9 cellular contexts compared by ENCODE assay signal in the genomic region with DNA sequence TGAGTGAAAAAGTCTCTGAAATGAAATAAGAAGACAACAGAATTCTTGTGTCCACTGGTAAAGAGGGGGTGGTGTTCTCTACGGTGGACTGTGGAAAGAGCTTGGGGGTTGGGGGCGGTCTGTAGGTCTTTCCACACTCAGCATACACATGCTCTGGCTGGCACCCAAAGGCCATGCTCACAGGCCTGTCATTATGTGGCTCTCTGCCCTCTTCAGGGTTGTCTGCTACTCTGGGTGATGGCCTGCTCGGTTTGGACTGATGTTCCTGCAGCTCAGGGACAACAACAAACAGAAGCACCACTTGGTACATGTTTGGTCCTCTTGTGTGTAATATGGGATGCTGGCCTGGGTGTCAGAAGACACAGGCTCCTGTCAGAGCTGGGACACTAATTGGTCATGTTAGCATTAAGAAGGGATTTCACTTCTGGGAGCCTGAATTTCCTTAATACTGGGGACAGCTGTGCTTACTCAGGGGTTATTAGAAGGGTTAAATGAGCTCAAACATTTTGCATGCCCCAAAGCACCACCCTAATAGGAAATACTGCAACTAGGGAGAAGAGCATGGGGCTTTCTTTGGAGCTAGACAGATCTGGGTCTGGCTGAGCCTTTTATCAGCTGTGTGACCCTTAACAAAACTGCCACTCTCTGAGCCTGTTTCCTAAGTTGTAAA. TPM values are rescaled to one million over a fixed set of nuclear protein-coding genes. Genes with fewer than 3 reads are reported as not detected.
DNase-seq lines count a peak whose midpoint lies in the region; ATAC-seq, FAIRE-seq and TF ChIP-seq lines count a peak whose summit lies in the region.
"Had no signal": no experiment of that assay in that cellular context is flagged by ENCODE, and none has a peak within 500 bp of the region (broad histone marks: within the 10 kb centered on the region; RNA-seq: fewer than 3 reads in every experiment).

No MANE protein-coding gene starts in this region.

- H4K20me1 ChIP-seq in HepG2 (ENCODE audit: insufficient read depth, low read length): 0 out of 2 replicates have a peak, but pooled peaks cover 11% of the 10 kb centered on the region

- CTCF ChIA-PET in HepG2 (lab: Yijun Ruan, JAX; ENCODE audit: low intra/inter-chr PET ratio, low total read pairs): interaction anchor here (1.4 to 3.4 kb wide), 2 partner anchors 25 to 137 kb away, joined by 3 to 53 read pairs; no protein-coding TSS in a partner anchor

- ATAC-seq in HepG2 (peak; percentile 84), GM18517 (IDR thresholded peaks at IDR 0.05; ENCODE audit: unreplicated experiment) (no peak), foreskin keratinocyte (no peak)

- peaks cover 44% of the 10 kb centered on the region for H3K79me2 ChIP-seq in HepG2 (ENCODE audit: insufficient read depth, low read length)

- H3K27ac ChIP-seq in brain microvascular endothelial cell: peak overlapping the region; percentile 45
- H3K27ac ChIP-seq in HepG2 (ENCODE audit: extremely low read length, insufficient read depth, low read length): peak overlapping the region; percentile 73
- no peak overlapping the region for H3K27ac ChIP-seq in foreskin keratinocyte

- TF ChIP-seq CTCF in brain microvascular endothelial cell (IDR thresholded peaks at IDR 0.05; ENCODE audit: low read depth, low read length, missing control alignments) (no peak), HepG2 (CRISPR knock-in tag; IDR thresholded peaks at IDR 0.05) (no peak), foreskin keratinocyte (conservative IDR thresholded peaks at IDR 0.05) (no peak)

- H3K36me3 ChIP-seq in brain microvascular endothelial cell (replicated peaks) (peaks cover 8% of the 10 kb centered on the region), HepG2 (replicated peaks in 1 of 2; ENCODE audit: control insufficient read depth in 1 of 2, insufficient read depth in 2 of 2, low read length in 2 of 2) (peaks cover 9 to 15% of the 10 kb centered on the region in 2 experiments; a peak in 4 of 5 replicates)

- H3K4me3 ChIP-seq in brain microvascular endothelial cell (ENCODE audit: low read depth, low read length) (no peak overlapping the region), HepG2 (replicated peaks in 1 of 3; ENCODE audit: insufficient read depth in 1 of 3, low read depth in 2 of 3, low read length in 3 of 3) (no peak overlapping the region)

- no peak for TF ChIP-seq RAD21 in HepG2 (CRISPR knock-in tag; IDR thresholded peaks at IDR 0.05)

- no peak overlapping the region; the same call in 1 of the 2 replicates for H3K9ac ChIP-seq in HepG2 (ENCODE audit: insufficient read depth, low read depth, low read length)

- in situ Hi-C loops in brain microvascular endothelial cell (cut with HindIII; ENCODE audit: low pct_ligation_motif_present, low sequenced_read_pairs): no loop called here
- in situ Hi-C loops in HepG2 (cut with HindIII; ENCODE audit: extremely low pct_ligation_motif_present, low pct_unique_long_range_greater_than_20kb): loop anchor here (5.0 kb wide), 1 partner anchor 61 kb away; no protein-coding TSS in a partner anchor

- FAIRE-seq in HepG2 (lab: Jason Lieb, UNC): no peak

- no TSS peak for BruUV-seq in HepG2 (replicated peaks; lab: Mats Ljungman, UMichigan)

- no peaks in the 10 kb centered on the region for H3K27me3 ChIP-seq in brain microvascular endothelial cell (replicated peaks)
- no peaks in the 10 kb centered on the region for H3K27me3 ChIP-seq in HepG2 (ENCODE audit: control insufficient read depth in 1 of 2, insufficient read depth in 2 of 2, low read length in 2 of 2)
- H3K27me3 ChIP-seq in foreskin keratinocyte: no peaks in the 10 kb centered on the region

- no peak for TF ChIP-seq POLR2A in HepG2 (IDR thresholded peaks at IDR 0.05; ENCODE audit: insufficient read depth in 1 of 2, low read depth in 2 of 2, low read length in 2 of 2)

- H3K9me3 ChIP-seq in HepG2 (ENCODE audit: low read length): no peaks in the 10 kb centered on the region

- peak; percentile 55 for DNase-seq in LHCN-M2 (ENCODE audit: low read depth)
- no peak for DNase-seq in brain microvascular endothelial cell
- peak; percentile 76 for DNase-seq in HepG2 (ENCODE audit: low spot score)
- DNase-seq in superior temporal gyrus (ENCODE audit: extremely low spot score): peak; percentile 52
- DNase-seq in 8988T: no peak
- DNase-seq in NCI-H187 (lab: John Stamatoyannopoulos, UW): no peak
- no peak for DNase-seq in foreskin keratinocyte
- DNase-seq: activated CD4-positive, alpha-beta T cell treated with anti-CD3 and anti-CD28 coated beads for 4 hours had no signal

- POLR2A ChIA-PET in HepG2 (lab: Yijun Ruan, JAX): interaction anchor here (0.9 to 1.6 kb wide), 6 partner anchors 14 to 191 kb away, joined by 3 to 6 read pairs (median 4); a partner anchor contains a TSS

- no peak overlapping the region for H3K4me2 ChIP-seq in HepG2 (ENCODE audit: low read depth, low read length)

- intact Hi-C loops in HepG2 (cut with micrococcal nuclease; ENCODE audit: unreplicated experiment): loop anchor here (10.0 kb wide), 1 partner anchor 428 kb away; a partner anchor contains a TSS

- no peak overlapping the region for H2AFZ ChIP-seq in HepG2 (ENCODE audit: low read length)

- peaks cover 54% of the 10 kb centered on the region for H3K4me1 ChIP-seq in HepG2 (ENCODE audit: insufficient read depth, low read length)
- peaks cover 14% of the 10 kb centered on the region for H3K4me1 ChIP-seq in foreskin keratinocyte

- TF ChIP-seq EP300 in HepG2 (IDR thresholded peaks at IDR 0.05; ENCODE audit: low read depth in 2 of 2, low read length in 2 of 2) (no peak), HepG2 (CRISPR knock-in tag; IDR thresholded peaks at IDR 0.05; ENCODE audit: borderline replicate concordance) (no peak)

- 33% methylated on average over 2 of the region's 3 CpGs for WGBS in HepG2 (ENCODE audit: low lambda C conversion rate)

TF ChIP-seq in HepG2, 621 proteins besides CTCF, POLR2A, EP300 and RAD21 (continues in another document):
- TF ChIP-seq, protein P1, sequence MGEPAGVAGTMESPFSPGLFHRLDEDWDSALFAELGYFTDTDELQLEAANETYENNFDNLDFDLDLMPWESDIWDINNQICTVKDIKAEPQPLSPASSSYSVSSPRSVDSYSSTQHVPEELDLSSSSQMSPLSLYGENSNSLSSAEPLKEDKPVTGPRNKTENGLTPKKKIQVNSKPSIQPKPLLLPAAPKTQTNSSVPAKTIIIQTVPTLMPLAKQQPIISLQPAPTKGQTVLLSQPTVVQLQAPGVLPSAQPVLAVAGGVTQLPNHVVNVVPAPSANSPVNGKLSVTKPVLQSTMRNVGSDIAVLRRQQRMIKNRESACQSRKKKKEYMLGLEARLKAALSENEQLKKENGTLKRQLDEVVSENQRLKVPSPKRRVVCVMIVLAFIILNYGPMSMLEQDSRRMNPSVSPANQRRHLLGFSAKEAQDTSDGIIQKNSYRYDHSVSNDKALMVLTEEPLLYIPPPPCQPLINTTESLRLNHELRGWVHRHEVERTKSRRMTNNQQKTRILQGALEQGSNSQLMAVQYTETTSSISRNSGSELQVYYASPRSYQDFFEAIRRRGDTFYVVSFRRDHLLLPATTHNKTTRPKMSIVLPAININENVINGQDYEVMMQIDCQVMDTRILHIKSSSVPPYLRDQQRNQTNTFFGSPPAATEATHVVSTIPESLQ (CRISPR knock-in tag; conservative IDR thresholded peaks at IDR 0.05): no peak
- TF ChIP-seq, protein P2, sequence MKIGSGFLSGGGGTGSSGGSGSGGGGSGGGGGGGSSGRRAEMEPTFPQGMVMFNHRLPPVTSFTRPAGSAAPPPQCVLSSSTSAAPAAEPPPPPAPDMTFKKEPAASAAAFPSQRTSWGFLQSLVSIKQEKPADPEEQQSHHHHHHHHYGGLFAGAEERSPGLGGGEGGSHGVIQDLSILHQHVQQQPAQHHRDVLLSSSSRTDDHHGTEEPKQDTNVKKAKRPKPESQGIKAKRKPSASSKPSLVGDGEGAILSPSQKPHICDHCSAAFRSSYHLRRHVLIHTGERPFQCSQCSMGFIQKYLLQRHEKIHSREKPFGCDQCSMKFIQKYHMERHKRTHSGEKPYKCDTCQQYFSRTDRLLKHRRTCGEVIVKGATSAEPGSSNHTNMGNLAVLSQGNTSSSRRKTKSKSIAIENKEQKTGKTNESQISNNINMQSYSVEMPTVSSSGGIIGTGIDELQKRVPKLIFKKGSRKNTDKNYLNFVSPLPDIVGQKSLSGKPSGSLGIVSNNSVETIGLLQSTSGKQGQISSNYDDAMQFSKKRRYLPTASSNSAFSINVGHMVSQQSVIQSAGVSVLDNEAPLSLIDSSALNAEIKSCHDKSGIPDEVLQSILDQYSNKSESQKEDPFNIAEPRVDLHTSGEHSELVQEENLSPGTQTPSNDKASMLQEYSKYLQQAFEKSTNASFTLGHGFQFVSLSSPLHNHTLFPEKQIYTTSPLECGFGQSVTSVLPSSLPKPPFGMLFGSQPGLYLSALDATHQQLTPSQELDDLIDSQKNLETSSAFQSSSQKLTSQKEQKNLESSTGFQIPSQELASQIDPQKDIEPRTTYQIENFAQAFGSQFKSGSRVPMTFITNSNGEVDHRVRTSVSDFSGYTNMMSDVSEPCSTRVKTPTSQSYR (CRISPR knock-in tag; IDR thresholded peaks at IDR 0.05; ENCODE audit: borderline replicate concordance): peak; percentile 54; the same call in 1 of the 2 replicates

RNA-seq across cellular contexts. Expression of a gene that starts 32.8 kb away (rescaled TPM):
- 1.5 and 2.1 TPM in 2 replicates for total RNA-seq in LHCN-M2 (2014; rRNA removed)
- polyA plus RNA-seq in LHCN-M2 (2012): 8.2 TPM
- not detected in 2 replicates for total RNA-seq in HepG2 (2016; rRNA removed; fragmentation: Illumina TruSeq; extraction: Trizol)
- not detected in 2 replicates for total RNA-seq in HepG2 (2016; cell fraction: cytosol; rRNA removed; fragmentation: Illumina TruSeq; extraction: Trizol; ENCODE audit: low read depth)
- total RNA-seq in HepG2 (2016; cell fraction: insoluble cytoplasmic fraction; rRNA removed; fragmentation: Illumina TruSeq; extraction: Trizol): not detected in 2 replicates
- not detected in 2 replicates for total RNA-seq in HepG2 (2016; cell fraction: membrane; rRNA removed; fragmentation: Illumina TruSeq; extraction: Trizol)
- not detected in 2 replicates for total RNA-seq in HepG2 (2016; cell fraction: nucleus; rRNA removed; fragmentation: Illumina TruSeq; extraction: Trizol)
- 0.07 and 0.12 TPM in 2 replicates for polyA plus RNA-seq in HepG2 (2011; rRNA removed)
- polyA plus RNA-seq in HepG2 (2011; cell fraction: cytosol; rRNA removed): 0.07 and 0.08 TPM in 2 replicates
- polyA plus RNA-seq in HepG2 (2011; cell fraction: nucleus; rRNA removed): 0.14 and 0.16 TPM in 2 replicates
- not detected in 2 replicates for polyA plus RNA-seq in HepG2 (2012)
- not detected in 2 replicates for polyA plus RNA-seq in HepG2 (2016; cell fraction: cytosol; fragmentation: Illumina TruSeq; extraction: Trizol; ENCODE audit: low read depth)
- 0.10 TPM in 1 of 2 replicates, not detected in the other for polyA plus RNA-seq in HepG2 (2016; cell fraction: insoluble cytoplasmic fraction; fragmentation: Illumina TruSeq; extraction: Trizol; ENCODE audit: low read depth)
- not detected in 2 replicates for polyA plus RNA-seq in HepG2 (2016; cell fraction: membrane; fragmentation: Illumina TruSeq; extraction: Trizol; ENCODE audit: low read depth)
- not detected in 2 replicates for polyA plus RNA-seq in HepG2 (2016; cell fraction: nucleus; fragmentation: Illumina TruSeq; extraction: Trizol; ENCODE audit: insufficient read depth, low read depth)
- 0.26 and 2.7 TPM in 2 replicates for polyA minus RNA-seq in HepG2 (2011; rRNA and poly(A)+ RNA removed; ENCODE audit: low replicate concordance)
- not detected in 2 replicates for polyA minus RNA-seq in HepG2 (2011; cell fraction: cytosol; rRNA and poly(A)+ RNA removed)
- polyA minus RNA-seq in HepG2 (2011; cell fraction: nucleus; rRNA and poly(A)+ RNA removed): not detected in 2 replicates
- 0.25 and 0.34 TPM in 2 replicates for total RNA-seq in foreskin keratinocyte
- 0.47 and 0.52 TPM in 2 replicates for polyA plus RNA-seq in foreskin keratinocyte

Comparison
In these comparisons a context has a peak if more than half of its experiments do, and no peak if none do; other contexts are left out.
1. DNase-seq: peak in LHCN-M2 (single experiment), HepG2 (single experiment) and superior temporal gyrus (single experiment); none in brain microvascular endothelial cell (single experiment), 8988T (single experiment), NCI-H187 (0 of 2) and foreskin keratinocyte (0 of 2).